In the genomic region with DNA sequence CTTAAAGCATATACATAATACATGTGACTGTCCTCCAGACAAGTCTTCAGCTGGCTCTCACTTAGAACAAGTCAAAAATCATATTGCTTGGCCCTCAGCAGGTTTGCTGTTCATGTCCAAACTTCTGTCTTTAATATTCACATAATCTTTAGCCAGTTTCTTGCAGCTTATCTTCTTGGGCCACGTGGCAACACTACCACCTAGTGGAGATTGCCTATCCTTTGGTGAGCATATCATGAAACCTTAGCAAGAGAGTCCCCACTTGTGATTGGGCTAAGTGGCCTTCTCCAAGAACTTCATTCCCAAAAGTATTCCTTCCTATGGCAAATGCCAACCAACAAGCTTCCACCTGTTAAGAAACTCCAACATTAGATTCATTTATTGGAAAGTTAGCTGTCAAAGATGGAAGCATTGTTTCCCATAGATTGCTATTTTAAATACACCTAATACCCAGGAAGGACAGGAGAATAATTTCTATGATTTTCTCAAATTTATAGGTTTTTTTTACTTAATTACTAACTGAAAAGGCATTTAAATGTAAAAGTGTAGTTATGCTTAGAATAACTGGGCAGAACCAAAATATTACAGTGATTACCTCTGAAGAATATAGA, we compare ENCODE assay signal across 8 cellular contexts.
DNase-seq lines count a peak whose midpoint lies in the region; ATAC-seq and TF ChIP-seq lines count a peak whose summit lies in the region.

No MANE protein-coding gene starts in this region.

- H3K4me1 Mint-ChIP-seq in activated CD8-positive, alpha-beta T cell treated with anti-CD3 and anti-CD28 coated beads for 36 hours (ENCODE audit: low read depth) = no peaks in the 10 kb centered on the region

- POLR2A ChIA-PET in activated CD8-positive, alpha-beta T cell treated with anti-CD3 and anti-CD28 coated beads for 36 hours (lab: Charles Lee) = no interaction called here

- peak; percentile 19 to 58 for DNase-seq in AML-193 (lab: John Stamatoyannopoulos, UW)
- peak; percentile 25 for DNase-seq in GM13977 (ENCODE audit: low spot score)
- DNase-seq in NCI-H1092 (lab: John Stamatoyannopoulos, UW) = peak; percentile 4
- DNase-seq in activated CD8-positive, alpha-beta T cell treated with anti-CD3 and anti-CD28 coated beads for 36 hours = peak; percentile 58
- peak; percentile 28 for DNase-seq in left ventricle myocardium inferior
- peak; percentile 62 for DNase-seq in smooth muscle cell of the brain vasculature (ENCODE audit: low read depth, low spot score)
- DNase-seq in activated CD4-positive, CD25-positive, alpha-beta regulatory T cell (lab: John Stamatoyannopoulos, UW) = no peak

- no peaks in the 10 kb centered on the region for H3K27me3 ChIP-seq in left ventricle myocardium inferior (ENCODE audit: low read depth)

- no peaks in the 10 kb centered on the region for H3K36me3 Mint-ChIP-seq in activated CD8-positive, alpha-beta T cell treated with anti-CD3 and anti-CD28 coated beads for 36 hours (ENCODE audit: low read depth)

- no peak overlapping the region for H3K4me3 ChIP-seq in left ventricle myocardium inferior

- no peak overlapping the region for H3K4me3 Mint-ChIP-seq in activated CD8-positive, alpha-beta T cell treated with anti-CD3 and anti-CD28 coated beads for 36 hours

- H3K9me3 ChIP-seq in left ventricle myocardium inferior (replicated peaks) = no peaks in the 10 kb centered on the region

- H3K9me3 Mint-ChIP-seq in activated CD8-positive, alpha-beta T cell treated with anti-CD3 and anti-CD28 coated beads for 36 hours = peaks cover under 1% of the 10 kb centered on the region

- H3K4me1 ChIP-seq in left ventricle myocardium inferior = no peaks in the 10 kb centered on the region

- CTCF ChIA-PET in activated CD8-positive, alpha-beta T cell treated with anti-CD3 and anti-CD28 coated beads for 36 hours (lab: Charles Lee) = interaction anchor here (1.7 kb wide), 1 partner anchor 11 kb away, joined by 6 read pairs; no protein-coding TSS in a partner anchor

- no peak overlapping the region for H3K27ac ChIP-seq in left ventricle myocardium inferior (replicated peaks)

- TF ChIP-seq CTCF in GM13977 (IDR thresholded peaks at IDR 0.05; ENCODE audit: extremely low read depth, insufficient read depth, missing control alignments) (peak; percentile 78), left ventricle myocardium inferior (IDR thresholded peaks at IDR 0.05; ENCODE audit: borderline replicate concordance) (peak; percentile 75)
- TF ChIP-seq CTCF in activated CD8-positive, alpha-beta T cell treated with anti-CD3 and anti-CD28 coated beads for 36 hours (IDR thresholded peaks at IDR 0.05) = no peak

- intact Hi-C loops in activated CD8-positive, alpha-beta T cell treated with anti-CD3 and anti-CD28 coated beads for 36 hours (cut with micrococcal nuclease) = no loop called here
- intact Hi-C loops in left ventricle myocardium inferior (cut with micrococcal nuclease) = no loop called here

- no peaks in the 10 kb centered on the region for H3K27me3 Mint-ChIP-seq in activated CD8-positive, alpha-beta T cell treated with anti-CD3 and anti-CD28 coated beads for 36 hours

- in situ Hi-C loops in GM13977 (cut with MboI; ENCODE audit: low pct_unique_long_range_greater_than_20kb, low sequenced_read_pairs, unreplicated experiment) = no loop called here

- no peaks in the 10 kb centered on the region for H3K36me3 ChIP-seq in left ventricle myocardium inferior

- peak; percentile 94 for ATAC-seq in HG02759 (IDR thresholded peaks at IDR 0.05; ENCODE audit: unreplicated experiment)
- no peak for ATAC-seq in activated CD8-positive, alpha-beta T cell treated with anti-CD3 and anti-CD28 coated beads for 36 hours

- no peak overlapping the region for H3K27ac Mint-ChIP-seq in activated CD8-positive, alpha-beta T cell treated with anti-CD3 and anti-CD28 coated beads for 36 hours

Comparison
In these comparisons a context has a peak if more than half of its experiments do, and no peak if none do; other contexts are left out.
1. DNase-seq: peak in AML-193 (2 of 2), GM13977 (single experiment), NCI-H1092 (single experiment), activated CD8-positive, alpha-beta T cell treated with anti-CD3 and anti-CD28 coated beads for 36 hours (single experiment), left ventricle myocardium inferior (single experiment) and smooth muscle cell of the brain vasculature (single experiment); none in activated CD4-positive, CD25-positive, alpha-beta regulatory T cell (0 of 4).